1 cellular context compared by ENCODE assay signal in the genomic region with DNA sequence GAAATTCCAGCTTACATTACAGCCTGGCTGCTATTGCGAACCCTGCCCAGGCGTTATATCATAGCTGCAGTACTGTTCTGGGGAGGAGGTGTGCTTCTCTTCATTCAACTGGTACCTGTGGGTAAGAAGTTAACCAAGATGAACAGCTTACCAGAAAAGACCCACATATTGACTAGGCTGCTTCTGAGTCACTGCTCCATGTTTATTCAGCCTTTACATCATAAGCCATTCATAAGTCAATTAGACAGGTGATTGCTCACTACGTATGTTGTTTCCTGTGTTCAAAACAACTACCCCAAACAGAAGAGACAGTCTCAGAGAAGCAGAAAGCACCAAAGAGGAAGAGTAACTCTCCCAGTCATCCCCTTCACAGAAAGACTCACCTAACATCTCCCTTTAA.
TF ChIP-seq lines count a peak whose summit lies in the region.

No MANE protein-coding gene starts in this region.

TF ChIP-seq in GM12878, 131 proteins besides CTCF, POLR2A, EP300 and RAD21 (continued from another document):
- no peak for TF ChIP-seq TBL1XR1 (IDR thresholded peaks at IDR 0.05; ENCODE audit: low read depth, low read length)
- no peak for TF ChIP-seq CREB1 (IDR thresholded peaks at IDR 0.05; ENCODE audit: low read depth)
